8 cellular contexts compared by ENCODE assay signal in genomic region chr1:100249537-100250257, GRCh38. TPM values are rescaled to one million over a fixed set of nuclear protein-coding genes. Genes with fewer than 3 reads are reported as not detected.
DNase-seq lines count a peak whose midpoint lies in the region; ATAC-seq and TF ChIP-seq lines count a peak whose summit lies in the region.

Gene DBT (minus strand): TSS chr1:100249834. CDS start chr1:100249820, 14 bp downstream.

- H3K9ac ChIP-seq in rectal smooth muscle tissue (ENCODE audit: low read length), result peak within 1 kb of the TSS; percentile 77

- TF ChIP-seq POLR2A in GM18505 (IDR thresholded peaks at IDR 0.05; ENCODE audit: borderline replicate concordance, extremely low read depth, insufficient read depth, insufficient read length), result peak; percentile 93

- H3K4me1 ChIP-seq in ascending aorta (no peaks in the 10 kb centered on the region), rectal smooth muscle tissue (ENCODE audit: control insufficient read depth, insufficient read depth, low read length) (peaks cover 2% of the 10 kb centered on the region)

- intact Hi-C loops in ascending aorta (cut with DNase I), result loop anchor here (1.0 to 5.0 kb wide), 6 partner anchors 17 to 645 kb away; partner anchors contain the start of genes CDC14A, EXTL2, RTCA and SASS6

- H3K27me3 Mint-ChIP-seq in T-helper 2 cell treated with Interferon-gamma antibody and Interleukin-4, amounts not matched to agents 5 μg/mL and 100 μg/mL, for 36 hours (ENCODE audit: low read depth), result peaks cover 13% of the 10 kb centered on the region

- H3K27me3 ChIP-seq in ascending aorta (no peaks in the 10 kb centered on the region), rectal smooth muscle tissue (ENCODE audit: control insufficient read depth, insufficient read depth, low read length) (no peaks in the 10 kb centered on the region)

- H3K4me3 Mint-ChIP-seq in T-helper 2 cell treated with Interferon-gamma antibody and Interleukin-4, amounts not matched to agents 5 μg/mL and 100 μg/mL, for 36 hours, result no peak within 1 kb of the TSS

- DNase-seq in NCI-H1930 (lab: John Stamatoyannopoulos, UW), result peak; percentile 87 to 88
- peak; percentile 92 for DNase-seq in T-helper 2 cell treated with Interferon-gamma antibody and Interleukin-4, amounts not matched to agents 5 μg/mL and 100 μg/mL, for 36 hours (ENCODE audit: low spot score)
- DNase-seq in ascending aorta (ENCODE audit: low spot score in 2 of 2), result peak; percentile 86 to 98
- DNase-seq in hepatic stellate cell (ENCODE audit: low spot score), result peak; percentile 95
- no peak for DNase-seq in cortex of kidney (lab: John Stamatoyannopoulos, UW)

- H3K27ac ChIP-seq in ascending aorta (peak within 1 kb of the TSS; percentile 85 to 86), rectal smooth muscle tissue (ENCODE audit: low read depth, low read length) (peak within 1 kb of the TSS; percentile 80)

- no peak within 1 kb of the TSS for H3K27ac Mint-ChIP-seq in T-helper 2 cell treated with Interferon-gamma antibody and Interleukin-4, amounts not matched to agents 5 μg/mL and 100 μg/mL, for 36 hours

- H3K4me3 ChIP-seq in ascending aorta (peak within 1 kb of the TSS; percentile 57 to 85), rectal smooth muscle tissue (ENCODE audit: low read length) (peak within 1 kb of the TSS; percentile 96)

- ATAC-seq in GM18505 (IDR thresholded peaks at IDR 0.05; ENCODE audit: unreplicated experiment), result peak; percentile 100
- ATAC-seq in HG02970 (IDR thresholded peaks at IDR 0.05; ENCODE audit: low FRiP score, unreplicated experiment), result peak; percentile 100

- no peaks in the 10 kb centered on the region for H3K36me3 Mint-ChIP-seq in T-helper 2 cell treated with Interferon-gamma antibody and Interleukin-4, amounts not matched to agents 5 μg/mL and 100 μg/mL, for 36 hours (ENCODE audit: low read depth)

- no peak for TF ChIP-seq CTCF in ascending aorta (IDR thresholded peaks at IDR 0.05)

- peaks cover 7% of the 10 kb centered on the region for H3K4me1 Mint-ChIP-seq in T-helper 2 cell treated with Interferon-gamma antibody and Interleukin-4, amounts not matched to agents 5 μg/mL and 100 μg/mL, for 36 hours (ENCODE audit: low read depth)

- H3K9me3 Mint-ChIP-seq in T-helper 2 cell treated with Interferon-gamma antibody and Interleukin-4, amounts not matched to agents 5 μg/mL and 100 μg/mL, for 36 hours, result no peaks in the 10 kb centered on the region

- H3K9me3 ChIP-seq in ascending aorta, result no peaks in the 10 kb centered on the region

- no peaks in the 10 kb centered on the region for H3K36me3 ChIP-seq in ascending aorta
- H3K36me3 ChIP-seq in rectal smooth muscle tissue (ENCODE audit: control insufficient read depth, insufficient read depth, low read length), result no peaks in the 10 kb centered on the region

RNA-seq across cellular contexts. Expression of gene DBT, which starts in this region (rescaled TPM):
- 2.3 TPM for total RNA-seq in ascending aorta
